In the genomic region with DNA sequence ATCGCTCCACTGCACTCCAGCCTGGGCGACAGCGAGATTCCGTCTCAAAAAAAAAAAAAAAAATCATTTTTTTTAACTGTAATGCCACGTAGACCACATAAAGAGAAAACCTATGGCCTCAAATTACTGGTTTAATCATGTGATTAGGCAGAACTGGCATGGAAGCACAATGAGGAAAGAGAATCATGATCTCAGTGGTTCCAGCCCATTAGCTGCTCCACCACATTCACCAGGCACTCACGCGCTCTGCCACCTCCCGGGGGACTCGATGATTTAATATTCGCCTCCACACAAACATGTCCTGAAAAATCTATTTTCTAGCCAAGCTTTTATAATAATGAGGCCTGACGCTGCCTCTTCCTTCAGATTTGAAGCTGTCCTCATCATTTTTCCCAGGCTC, we compare ENCODE assay signal across 21 cellular contexts.
"Had no signal": no experiment of that assay in that cellular context is flagged by ENCODE, and none has a peak within 500 bp of the region (broad histone marks: within the 10 kb centered on the region; RNA-seq: fewer than 3 reads in every experiment).

No MANE protein-coding gene starts in this region.

- H3K4me1 ChIP-seq: ascending aorta, breast epithelium, sigmoid colon had no signal

- H3K4me1 Mint-ChIP-seq: activated B cell treated with CpG ODN at 0.5 μM for 24 hours; activated naive CD4-positive, alpha-beta T cell treated with anti-CD3 and anti-CD28 coated beads, Interleukin-2, amount 10 ng/mL, durations not matched to agents 7 days and 5 days; stimulated activated effector memory CD8-positive, alpha-beta T cell treated with anti-CD3 and anti-CD28 coated beads, Interleukin-12 subunit alpha, Interleukin-12 subunit beta, amount 100 ng/mL, for 72 hours had no signal

- H3K27ac Mint-ChIP-seq: activated B cell treated with CpG ODN at 0.5 μM for 24 hours; activated CD8-positive, alpha-beta T cell treated with anti-CD3 and anti-CD28 coated beads for 36 hours; activated naive CD4-positive, alpha-beta T cell treated with anti-CD3 and anti-CD28 coated beads, Interleukin-2, amount 10 ng/mL, durations not matched to agents 7 days and 5 days; activated T-helper 2 cell treated with anti-CD3 and anti-CD28 coated beads, Interferon-gamma antibody, Interleukin-2, Interleukin-4, amounts not matched to agents 10 μg/mL and 5 μg/mL and 100 μg/mL, durations not matched to agents 14 hours and 24 hours and 36 hours; mesothelial cell of epicardium; natural killer cell treated with Interleukin-12 subunit alpha and Interleukin-12 subunit beta and Interleukin-15 and Interleukin-18, amount 100 ng/mL, for 72 hours; stimulated activated effector memory CD8-positive, alpha-beta T cell treated with anti-CD3 and anti-CD28 coated beads, Interleukin-12 subunit alpha, Interleukin-12 subunit beta, amount 100 ng/mL, for 72 hours had no signal

- H3K36me3 ChIP-seq: ascending aorta, breast epithelium, neutrophil, sigmoid colon, thoracic aorta, upper lobe of left lung had no signal

- H3K27me3 Mint-ChIP-seq: activated B cell treated with CpG ODN at 0.5 μM for 24 hours had no signal

- DNase-seq: activated B cell treated with CpG ODN at 0.5 μM for 24 hours; activated CD4-positive, alpha-beta T cell treated with anti-CD3 and anti-CD28 coated beads for 4 hours; activated CD8-positive, alpha-beta T cell treated with anti-CD3 and anti-CD28 coated beads for 36 hours; activated naive CD4-positive, alpha-beta T cell treated with anti-CD3 and anti-CD28 coated beads, Interleukin-2, amount 10 ng/mL, durations not matched to agents 7 days and 5 days; activated T-cell treated with anti-CD3 and anti-CD28 coated beads, Interleukin-2, amount 50 U/mL, for 1 hour; cortex of kidney; sigmoid colon; stimulated activated CD4-positive, alpha-beta T cell treated with anti-CD3 and anti-CD28 coated beads, Interleukin-4, amount 100 ng/mL, for 24 hours; upper lobe of left lung had no signal

- H3K9me3 ChIP-seq: ascending aorta, breast epithelium, neutrophil, thoracic aorta, upper lobe of left lung had no signal

- H3K27me3 ChIP-seq: ascending aorta, breast epithelium, neutrophil, sigmoid colon, upper lobe of left lung had no signal

- ATAC-seq: activated CD8-positive, alpha-beta T cell treated with anti-CD3 and anti-CD28 coated beads for 36 hours; left lobe of liver; natural killer cell treated with Interleukin-12 subunit alpha and Interleukin-12 subunit beta and Interleukin-15 and Interleukin-18, amount 100 ng/mL, for 72 hours; stimulated activated effector memory CD8-positive, alpha-beta T cell treated with anti-CD3 and anti-CD28 coated beads, Interleukin-12 subunit alpha, Interleukin-12 subunit beta, amount 100 ng/mL, for 72 hours had no signal

- H3K4me3 Mint-ChIP-seq: activated B cell treated with CpG ODN at 0.5 μM for 24 hours; activated CD8-positive, alpha-beta T cell treated with anti-CD3 and anti-CD28 coated beads for 36 hours; activated naive CD4-positive, alpha-beta T cell treated with anti-CD3 and anti-CD28 coated beads, Interleukin-2, amount 10 ng/mL, durations not matched to agents 7 days and 5 days; mesothelial cell of epicardium; natural killer cell treated with Interleukin-12 subunit alpha and Interleukin-12 subunit beta and Interleukin-15 and Interleukin-18, amount 100 ng/mL, for 72 hours; stimulated activated effector memory CD8-positive, alpha-beta T cell treated with anti-CD3 and anti-CD28 coated beads, Interleukin-12 subunit alpha, Interleukin-12 subunit beta, amount 100 ng/mL, for 72 hours had no signal

- H3K4me3 ChIP-seq: ascending aorta, breast epithelium, lung, sigmoid colon, thoracic aorta, upper lobe of left lung had no signal

- FAIRE-seq: endometrium, islet of Langerhans had no signal

- H3K27ac ChIP-seq: ascending aorta, breast epithelium, neutrophil, sigmoid colon, thoracic aorta, upper lobe of left lung had no signal
